ENCODE assay signal across 8 cellular contexts in genomic region chr15:64836023-64836536, GRCh38. TPM values are rescaled to one million over a fixed set of nuclear protein-coding genes. Genes with fewer than 3 reads are reported as not detected.
DNase-seq lines count a peak whose midpoint lies in the region; ATAC-seq and TF ChIP-seq lines count a peak whose summit lies in the region.

No MANE protein-coding gene starts in this region.

- H3K4me2 ChIP-seq in SK-N-SH: no peak overlapping the region

- peak overlapping the region; percentile 3 for H3K27ac ChIP-seq in CD4-positive, alpha-beta T cell (ENCODE audit: low read depth, low read length)
- H3K27ac ChIP-seq in cingulate gyrus (ENCODE audit: low read depth, low read length): peak overlapping the region; percentile 54
- H3K27ac ChIP-seq in naive thymus-derived CD4-positive, alpha-beta T cell (ENCODE audit: low read depth, low read length): peak overlapping the region; percentile 38
- H3K27ac ChIP-seq in SK-N-SH (ENCODE audit: low read depth in 2 of 2, low read length in 1 of 2): no peak overlapping the region

- WGBS in SK-N-SH (ENCODE audit: low lambda C conversion rate): 82% methylated on average over 14 of the region's 14 CpGs

- H3K9me2 ChIP-seq in SK-N-SH: no peaks in the 10 kb centered on the region

- no peaks in the 10 kb centered on the region for H3K79me2 ChIP-seq in SK-N-SH (ENCODE audit: insufficient read depth)

- CTCF ChIA-PET in CD4-positive, alpha-beta T cell (lab: Charles Lee): interaction anchor here (1.0 to 3.2 kb wide), 13 partner anchors 9 to 153 kb away, joined by 3 to 44 read pairs (median 6); partner anchors contain the start of genes PIF1 and SPG21
- CTCF ChIA-PET in naive thymus-derived CD4-positive, alpha-beta T cell (lab: Charles Lee): interaction anchor here (1.0 to 3.1 kb wide), 12 partner anchors 9 to 247 kb away, joined by 3 to 23 read pairs (median 4); partner anchors contain the start of gene PIF1
- CTCF ChIA-PET in SK-N-SH (lab: Yijun Ruan, JAX): interaction anchor here (2.6 kb wide), 1 partner anchor 105 kb away, joined by 8 read pairs; no protein-coding TSS in a partner anchor

- no peak overlapping the region for H3K9ac ChIP-seq in SK-N-SH

- no peaks in the 10 kb centered on the region for H3K27me3 Mint-ChIP-seq in CD4-positive, alpha-beta T cell
- H3K27me3 Mint-ChIP-seq in naive thymus-derived CD4-positive, alpha-beta T cell: no peaks in the 10 kb centered on the region

- DNase-seq in CD4-positive, alpha-beta T cell: no peak
- no peak for DNase-seq in Jurkat, Clone E6-1 (ENCODE audit: low read depth, low spot score)
- no peak for DNase-seq in naive thymus-derived CD4-positive, alpha-beta T cell
- DNase-seq in T1000 (lab: John Stamatoyannopoulos, UW): no peak
- DNase-seq in SK-N-SH: no peak
- DNase-seq in KG1 (lab: John Stamatoyannopoulos, UW): no peak
- no peak for DNase-seq in kidney glomerular epithelial cell (lab: John Stamatoyannopoulos, UW)

- H3K36me3 Mint-ChIP-seq in CD4-positive, alpha-beta T cell (ENCODE audit: low read depth): no peaks in the 10 kb centered on the region
- peaks cover 0 to 2% (median 0%) of the 10 kb centered on the region in 5 donors for H3K36me3 Mint-ChIP-seq in naive thymus-derived CD4-positive, alpha-beta T cell

- peak overlapping the region; percentile 45 for H3K4me3 ChIP-seq in Jurkat, Clone E6-1 (ENCODE audit: low read length)
- H3K4me3 ChIP-seq in naive thymus-derived CD4-positive, alpha-beta T cell (ENCODE audit: low read length): no peak overlapping the region
- no peak overlapping the region for H3K4me3 ChIP-seq in SK-N-SH (ENCODE audit: low read depth in 2 of 2, low read length in 1 of 2)

- H3F3A ChIP-seq in SK-N-SH (replicated peaks; ENCODE audit: insufficient read depth): peaks cover 2% of the 10 kb centered on the region

- no peaks in the 10 kb centered on the region for H3K27me3 ChIP-seq in CD4-positive, alpha-beta T cell (ENCODE audit: control insufficient read depth, insufficient read depth, low read length)
- H3K27me3 ChIP-seq in naive thymus-derived CD4-positive, alpha-beta T cell (ENCODE audit: control insufficient read depth in 2 of 2, insufficient read depth in 2 of 2, low read length in 2 of 2): no peaks in the 10 kb centered on the region
- H3K27me3 ChIP-seq in SK-N-SH (ENCODE audit: insufficient read depth): no peaks in the 10 kb centered on the region

- TF ChIP-seq CTCF in CD4-positive, alpha-beta T cell (IDR thresholded peaks at IDR 0.05): peak; percentile 24
- TF ChIP-seq CTCF in SK-N-SH (IDR thresholded peaks at IDR 0.05): no peak

- H3K27ac Mint-ChIP-seq in CD4-positive, alpha-beta T cell: peak overlapping the region; percentile 51
- peak overlapping the region; percentile 44 to 91 (median 81) for H3K27ac Mint-ChIP-seq in naive thymus-derived CD4-positive, alpha-beta T cell

- no peak overlapping the region for H2AFZ ChIP-seq in SK-N-SH (ENCODE audit: low read depth)

- POLR2A ChIA-PET in CD4-positive, alpha-beta T cell (lab: Charles Lee): interaction anchor here (0.9 to 7.5 kb wide), 4 partner anchors 8 to 57 kb away, joined by 4 to 157 read pairs (median 11); partner anchors contain the start of gene PIF1
- POLR2A ChIA-PET in naive thymus-derived CD4-positive, alpha-beta T cell (lab: Charles Lee): interaction anchor here (0.6 to 7.1 kb wide), 6 partner anchors 10 to 1658 kb away, joined by 3 to 115 read pairs (median 3); partner anchors contain the start of gene PIF1
- POLR2A ChIA-PET in SK-N-SH (lab: Yijun Ruan, JAX): no interaction called here

- no peak for ATAC-seq in CD4-positive, alpha-beta T cell (ENCODE audit: poor library complexity)
- no peak for ATAC-seq in naive thymus-derived CD4-positive, alpha-beta T cell

- peaks cover 54% of the 10 kb centered on the region for H3K4me1 Mint-ChIP-seq in CD4-positive, alpha-beta T cell (ENCODE audit: low read depth)
- peaks cover 42 to 56% (median 52%) of the 10 kb centered on the region in 7 donors for H3K4me1 Mint-ChIP-seq in naive thymus-derived CD4-positive, alpha-beta T cell

- no peak for TF ChIP-seq RAD21 in SK-N-SH (IDR thresholded peaks at IDR 0.05; ENCODE audit: low read length)

- H4K20me1 ChIP-seq in SK-N-SH (ENCODE audit: insufficient read depth): no peaks in the 10 kb centered on the region

- H3K4me3 Mint-ChIP-seq in CD4-positive, alpha-beta T cell: peak overlapping the region; percentile 64
- peak overlapping the region; percentile 16 to 80 (median 72) for H3K4me3 Mint-ChIP-seq in naive thymus-derived CD4-positive, alpha-beta T cell

- intact Hi-C loops in CD4-positive, alpha-beta T cell (cut with DNase I, micrococcal nuclease): loop anchor here (2.0 to 10.0 kb wide), 2 partner anchors 59 to 469 kb away; partner anchors contain the start of gene RNU5B-1 (in 1 of the 2)
- intact Hi-C loops in naive thymus-derived CD4-positive, alpha-beta T cell (cut with micrococcal nuclease): loop anchor here in 1 of 2 donors (5.0 kb wide), 2 partner anchors 191 to 461 kb away; partner anchors contain the start of genes MTFMT and RNU5A-1

- no peaks in the 10 kb centered on the region for H3K9me3 ChIP-seq in CD4-positive, alpha-beta T cell (ENCODE audit: control insufficient read depth, low read length)
- no peaks in the 10 kb centered on the region for H3K9me3 ChIP-seq in naive thymus-derived CD4-positive, alpha-beta T cell (ENCODE audit: control insufficient read depth in 2 of 3, low read length in 3 of 3)
- no peaks in the 10 kb centered on the region for H3K9me3 ChIP-seq in SK-N-SH

- H3K9me3 Mint-ChIP-seq in CD4-positive, alpha-beta T cell: no peaks in the 10 kb centered on the region
- H3K9me3 Mint-ChIP-seq in naive thymus-derived CD4-positive, alpha-beta T cell: peaks cover 0 to 2% (median 0%) of the 10 kb centered on the region in 11 donors

- no peak for TF ChIP-seq EP300 in SK-N-SH (IDR thresholded peaks at IDR 0.05; ENCODE audit: borderline replicate concordance in 1 of 2, low read depth in 1 of 2, low read length in 1 of 2)

- peaks cover 37 to 43% of the 10 kb centered on the region in 2 donors for H3K4me1 ChIP-seq in naive thymus-derived CD4-positive, alpha-beta T cell (ENCODE audit: control insufficient read depth in 2 of 2, insufficient read depth in 2 of 2, low read length in 2 of 2)
- peaks cover 4 to 5% of the 10 kb centered on the region in 2 experiments; a peak in 3 of 4 replicates for H3K4me1 ChIP-seq in SK-N-SH (ENCODE audit: control insufficient read depth in 1 of 2, insufficient read depth in 2 of 2, low read depth in 1 of 2, low read length in 1 of 2)

- no peaks in the 10 kb centered on the region for H3K36me3 ChIP-seq in naive thymus-derived CD4-positive, alpha-beta T cell (ENCODE audit: control insufficient read depth in 2 of 3, insufficient read depth in 3 of 3, low read length in 3 of 3)
- H3K36me3 ChIP-seq in SK-N-SH (replicated peaks in 1 of 2; ENCODE audit: control insufficient read depth in 1 of 2, insufficient read depth in 2 of 2, low read length in 1 of 2): no peaks in the 10 kb centered on the region

TF ChIP-seq in SK-N-SH, 30 proteins besides CTCF, POLR2A, EP300 and RAD21 (continues in another document):
- no peak for TF ChIP-seq REST (IDR thresholded peaks at IDR 0.05; ENCODE audit: low read depth, low read length)
- no peak for TF ChIP-seq FOXM1 (IDR thresholded peaks at IDR 0.05; ENCODE audit: low read depth)
- TF ChIP-seq MEF2A (IDR thresholded peaks at IDR 0.05; ENCODE audit: borderline replicate concordance, low read depth): no peak
- TF ChIP-seq RCOR1 (IDR thresholded peaks at IDR 0.05; ENCODE audit: low read length): no peak
- TF ChIP-seq SMC3 (IDR thresholded peaks at IDR 0.05; ENCODE audit: low read depth, low read length): no peak
- TF ChIP-seq GATA2 (CRISPR knock-in tag; IDR thresholded peaks at IDR 0.05): no peak
- no peak for TF ChIP-seq SIN3A (IDR thresholded peaks at IDR 0.05; ENCODE audit: borderline replicate concordance, low read depth, low read length)
- TF ChIP-seq NRF1 (IDR thresholded peaks at IDR 0.05; ENCODE audit: low read depth, low read length): no peak

RNA-seq across cellular contexts. Expression of gene PLEKHO2, which starts 5.6 kb away (rescaled TPM):
- total RNA-seq in CD4-positive, alpha-beta T cell: 1 to 10 TPM; 5.6 to 5.9 TPM
- 6.6 TPM for polyA plus RNA-seq in Jurkat, Clone E6-1 (2012; ENCODE audit: insufficient read depth, insufficient read length)
- total RNA-seq in naive thymus-derived CD4-positive, alpha-beta T cell: 10 to 100 TPM in 4 of 5 experiments, 1 to 10 TPM in 1; 8.6 to 52.3 (median 14.0) TPM
- 10 to 100 TPM; 10.3 to 20.9 TPM for polyA plus RNA-seq in naive thymus-derived CD4-positive, alpha-beta T cell
- polyA plus RNA-seq in SK-N-SH (2012; rRNA removed): 6.8 and 7.8 TPM in 2 replicates
- polyA plus RNA-seq in SK-N-SH (2012; cell fraction: cytosol; rRNA removed): 3.5 and 4.5 TPM in 2 replicates
- polyA plus RNA-seq in SK-N-SH (2012; cell fraction: nucleus; rRNA removed): 24.8 and 26.8 TPM in 2 replicates

RNA-seq across cellular contexts. Expression of gene PIF1, which starts 10.6 kb away (rescaled TPM):
- under 1 TPM; 0.22 to 0.27 TPM for total RNA-seq in CD4-positive, alpha-beta T cell
- 29.9 TPM for polyA plus RNA-seq in Jurkat, Clone E6-1 (2012; ENCODE audit: insufficient read depth, insufficient read length)
- total RNA-seq in naive thymus-derived CD4-positive, alpha-beta T cell: 10 to 100 TPM in 1 of 5 experiments, 1 to 10 TPM in 1, under 1 TPM in 1, not detected in 2; 0.34 to 30.2 (median 1.0) TPM
- polyA plus RNA-seq in naive thymus-derived CD4-positive, alpha-beta T cell: not detected
- polyA plus RNA-seq in SK-N-SH (2012; rRNA removed): 12.1 and 12.4 TPM in 2 replicates
- 2.8 and 4.4 TPM in 2 replicates for polyA plus RNA-seq in SK-N-SH (2012; cell fraction: cytosol; rRNA removed)
- 54.8 and 80.5 TPM in 2 replicates for polyA plus RNA-seq in SK-N-SH (2012; cell fraction: nucleus; rRNA removed)

Comparison
In these comparisons a context has a peak if more than half of its experiments do, and no peak if none do; other contexts are left out.
1. H3K27ac ChIP-seq: peak in CD4-positive, alpha-beta T cell (single experiment), cingulate gyrus (single experiment) and naive thymus-derived CD4-positive, alpha-beta T cell (single experiment); none in SK-N-SH (0 of 2).